Comparison of ENCODE assay signal across 20 cellular contexts in genomic region chrX:50075630-50076349, GRCh38.
DNase-seq lines count a peak whose midpoint lies in the region; ATAC-seq, FAIRE-seq and TF ChIP-seq lines count a peak whose summit lies in the region.
"Had no signal": no experiment of that assay in that cellular context is flagged by ENCODE, and none has a peak within 500 bp of the region (broad histone marks: within the 10 kb centered on the region; RNA-seq: fewer than 3 reads in every experiment).

No MANE protein-coding gene starts in this region.

- H3K9ac ChIP-seq in MM.1S (ENCODE audit: low read length), result peak overlapping the region; percentile 23; the same call in 1 of the 2 replicates
- no peak overlapping the region for H3K9ac ChIP-seq in GM12878 (ENCODE audit: control insufficient read depth, insufficient read depth, low read length)
- H3K9ac ChIP-seq: GM23248, parathyroid adenoma had no signal

- no peak for TF ChIP-seq RAD21 in GM12878 (IDR thresholded peaks at IDR 0.05; ENCODE audit: insufficient read depth, low read depth, low read length)

- intact Hi-C loops in GM12878 (cut with micrococcal nuclease; ENCODE audit: unreplicated experiment), result no loop called here

- TF ChIP-seq CTCF in MM.1S (IDR thresholded peaks at IDR 0.05; ENCODE audit: low read length) (no peak), GM12878 (IDR thresholded peaks at IDR 0.05 in 2 of 3, conservative IDR thresholded peaks at IDR 0.05 in 1 of 3; ENCODE audit: control insufficient read depth in 2 of 3, extremely low read depth in 1 of 3, insufficient read depth in 1 of 3, low read depth in 3 of 3, low read length in 3 of 3) (no peak), omental fat pad (IDR thresholded peaks at IDR 0.05) (no peak), foreskin keratinocyte (conservative IDR thresholded peaks at IDR 0.05) (no peak)

- H3K4me1 ChIP-seq in MM.1S (ENCODE audit: low read length) (peaks cover 8% of the 10 kb centered on the region), GM12878 (ENCODE audit: control insufficient read depth, insufficient read depth, low read length) (no peaks in the 10 kb centered on the region), foreskin keratinocyte (no peaks in the 10 kb centered on the region)
- H3K4me1 ChIP-seq: left ventricle myocardium inferior, parathyroid adenoma, tibial artery had no signal

- H3F3A ChIP-seq in MM.1S (ENCODE audit: insufficient read depth, low read length), result no peaks in the 10 kb centered on the region

- no TSS peak for BruUV-seq in GM12878 (replicated peaks; lab: Mats Ljungman, UMichigan)

- in situ Hi-C loops in GM12878 (cut with MboI), result no loop called here

- no peak for TF ChIP-seq EP300 in GM12878 (IDR thresholded peaks at IDR 0.05; ENCODE audit: borderline replicate concordance in 1 of 2, control insufficient read depth in 1 of 2, low read depth in 2 of 2, low read length in 2 of 2)

- ATAC-seq in GM18502 (IDR thresholded peaks at IDR 0.05; ENCODE audit: poor library complexity, unreplicated experiment), result peak; percentile 58
- peak; percentile 61 for ATAC-seq in GM21576 (IDR thresholded peaks at IDR 0.05; ENCODE audit: unreplicated experiment)
- peak; percentile 46 for ATAC-seq in GM12878
- no peak for ATAC-seq in omental fat pad (ENCODE audit: low FRiP score)
- ATAC-seq in foreskin keratinocyte, result no peak
- ATAC-seq: Right ventricle myocardium inferior had no signal

- 55% methylated on average over 4 of the region's 4 CpGs for WGBS in GM12878 (ENCODE audit: insufficient coverage, insufficient replicate concordance, low lambda C conversion rate, missing lambda C conversion rate)

- H3K27ac ChIP-seq in MM.1S (ENCODE audit: low read length) (peak overlapping the region; percentile 75), GM12878 (ENCODE audit: control insufficient read depth, insufficient read depth) (no peak overlapping the region), foreskin keratinocyte (no peak overlapping the region)
- H3K27ac ChIP-seq: GM23248, left ventricle myocardium inferior, parathyroid adenoma, tibial artery had no signal

- POLR2A ChIA-PET in GM12878 (lab: Charles Lee), result no interaction called here

- RAD21 ChIA-PET in GM12878 (lab: Charles Lee; ENCODE audit: unreplicated experiment), result interaction anchor here (1.3 kb wide), 2 partner anchors 154 to 159 kb away, joined by 3 to 4 read pairs; partner anchors contain the start of gene CLCN5

- TF ChIP-seq POLR2A in GM12878 (IDR thresholded peaks at IDR 0.05; ENCODE audit: low read depth, low read length), result no peak

- SMC1A ChIA-PET in GM12878 (lab: Charles Lee; ENCODE audit: uncharacterized antibody, unreplicated experiment), result interaction anchor here (0.9 to 1.3 kb wide), 2 partner anchors 156 to 159 kb away, joined by 3 to 4 read pairs; no protein-coding TSS in a partner anchor

- no peak for FAIRE-seq in GM12878 (lab: Jason Lieb, UNC)
- FAIRE-seq: endometrium had no signal

- DNase-seq in MM.1S, result peak; percentile 16
- DNase-seq in GM12878 (ENCODE audit: low read depth, low spot score), result no peak
- DNase-seq in omental fat pad (ENCODE audit: low spot score), result no peak
- no peak for DNase-seq in foreskin keratinocyte
- no peak for DNase-seq in NCI-H510A (lab: John Stamatoyannopoulos, UW)
- no peak for DNase-seq in dermis blood vessel endothelial cell
- DNase-seq: activated naive CD4-positive, alpha-beta T cell; aorta; Calu3; cerebellar nuclear complex; GM23248; left ventricle myocardium inferior; NCI-H2081 treated with DMSO at 0.1 percent for 48 hours; stimulated activated CD4-positive, alpha-beta T cell treated with anti-CD3 and anti-CD28 coated beads, Interleukin-4, amount 100 ng/mL, for 4 hours; tibial artery had no signal

- H3K27me3 ChIP-seq in MM.1S (replicated peaks; ENCODE audit: insufficient read depth, low read length) (no peaks in the 10 kb centered on the region), GM12878 (replicated peaks in 1 of 2; ENCODE audit: control insufficient read depth in 2 of 2, insufficient read depth in 2 of 2, low read length in 1 of 2) (no peaks in the 10 kb centered on the region), foreskin keratinocyte (no peaks in the 10 kb centered on the region)
- H3K27me3 ChIP-seq: tibial artery had no signal

- H3K36me3 ChIP-seq in MM.1S (replicated peaks; ENCODE audit: insufficient read depth, low read length) (no peaks in the 10 kb centered on the region), GM12878 (ENCODE audit: control insufficient read depth in 2 of 2, insufficient read depth in 2 of 2, low read length in 1 of 2) (no peaks in the 10 kb centered on the region)
- H3K36me3 ChIP-seq: left ventricle myocardium inferior, tibial artery had no signal

- H3K9me3 ChIP-seq in MM.1S (replicated peaks; ENCODE audit: insufficient read depth, low read length), result no peaks in the 10 kb centered on the region
- H3K9me3 ChIP-seq in GM12878 (replicated peaks; ENCODE audit: control insufficient read depth, insufficient read depth, low read length), result no peaks in the 10 kb centered on the region
- H3K9me3 ChIP-seq: left ventricle myocardium inferior, tibial artery had no signal

- H4K20me1 ChIP-seq in MM.1S (ENCODE audit: insufficient read depth, low read length) (no peaks in the 10 kb centered on the region), GM12878 (ENCODE audit: control insufficient read depth, insufficient read depth) (no peaks in the 10 kb centered on the region)

- CTCF ChIA-PET in GM12878 (lab: Yijun Ruan, JAX), result interaction anchor here (0.7 to 1.6 kb wide), 4 partner anchors 11 to 191 kb away, joined by 3 to 10 read pairs (median 4); no protein-coding TSS in a partner anchor

- H3K79me2 ChIP-seq in MM.1S (ENCODE audit: low read length) (no peaks in the 10 kb centered on the region), GM12878 (ENCODE audit: control insufficient read depth, insufficient read depth, low read length) (no peaks in the 10 kb centered on the region)
- H3K79me2 ChIP-seq: parathyroid adenoma had no signal

- H3K4me3 ChIP-seq in MM.1S (ENCODE audit: low read length), result no peak overlapping the region
- H3K4me3 ChIP-seq in GM12878, result no peak overlapping the region
- H3K4me3 ChIP-seq: GM23248, left ventricle myocardium inferior, tibial artery had no signal

- H3K4me2 ChIP-seq in MM.1S (ENCODE audit: low read depth, low read length) (peak overlapping the region; percentile 27; the same call in 1 of the 2 replicates), GM12878 (ENCODE audit: control insufficient read depth, insufficient read depth) (no peak overlapping the region)

- no peak overlapping the region for H2AFZ ChIP-seq in MM.1S (ENCODE audit: low read length)
- H2AFZ ChIP-seq in GM12878 (ENCODE audit: control insufficient read depth, low read depth, low read length), result no peak overlapping the region
- H2AFZ ChIP-seq: GM23248, parathyroid adenoma had no signal

- no peaks in the 10 kb centered on the region for H3K9me2 ChIP-seq in MM.1S (replicated peaks; ENCODE audit: insufficient read depth, low read length)

TF ChIP-seq in GM12878, 131 proteins besides CTCF, POLR2A, EP300 and RAD21 (continues in another document):
- no peak for TF ChIP-seq ASH2L (IDR thresholded peaks at IDR 0.05; ENCODE audit: borderline replicate concordance, low read depth)
- no peak for TF ChIP-seq IRF5 (IDR thresholded peaks at IDR 0.05; ENCODE audit: borderline replicate concordance)
- no peak for TF ChIP-seq BCLAF1 (IDR thresholded peaks at IDR 0.05)
- TF ChIP-seq NR2C2 (IDR thresholded peaks at IDR 0.05; ENCODE audit: borderline replicate concordance, control insufficient read depth, insufficient read length, low read depth), result no peak
- no peak for TF ChIP-seq SUZ12 (IDR thresholded peaks at IDR 0.05; ENCODE audit: unreplicated experiment)
- TF ChIP-seq EED (IDR thresholded peaks at IDR 0.05; ENCODE audit: low read depth), result no peak
- TF ChIP-seq KAT2A (conservative IDR thresholded peaks at IDR 0.05; ENCODE audit: control insufficient read depth, low read depth, low read length), result no peak

Comparison
In these comparisons a context has a peak if more than half of its experiments do, and no peak if none do; other contexts are left out.
1. ATAC-seq: peak in GM18502 (single experiment), GM21576 (single experiment) and GM12878 (single experiment); none in omental fat pad (single experiment) and foreskin keratinocyte (single experiment).